In the genomic region with DNA sequence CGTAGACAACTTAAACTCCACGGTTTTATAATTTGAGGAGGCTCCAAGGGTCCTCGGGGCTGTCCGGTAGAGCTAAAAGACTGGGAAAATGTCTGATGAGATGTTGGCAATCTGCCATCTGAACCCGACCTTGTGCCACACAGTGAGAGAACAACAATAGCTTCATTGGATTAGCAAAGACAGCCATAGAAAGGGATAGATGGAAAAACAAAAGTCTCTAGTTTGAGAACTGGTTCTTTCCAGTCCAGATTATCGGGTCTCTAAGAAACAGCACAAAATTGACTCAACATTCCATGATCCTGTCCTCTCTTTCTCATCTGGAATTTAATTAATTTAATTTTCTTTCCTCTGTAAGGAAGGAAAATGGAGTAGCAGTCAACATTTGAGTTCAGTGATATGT, we compare ENCODE assay signal across 20 cellular contexts. TPM values are rescaled to one million over a fixed set of nuclear protein-coding genes. Genes with fewer than 3 reads are reported as not detected.
"Had no signal": no experiment of that assay in that cellular context is flagged by ENCODE, and none has a peak within 500 bp of the region (broad histone marks: within the 10 kb centered on the region; RNA-seq: fewer than 3 reads in every experiment).

No MANE protein-coding gene starts in this region.

- ATAC-seq: body of pancreas; left lobe of liver; psoas muscle; right cardiac atrium; stimulated activated naive CD8-positive, alpha-beta T cell treated with anti-CD3 and anti-CD28 coated beads, Interleukin-15, Interleukin-2, amounts not matched to agents 100 U/mL and 50 U/mL, for 24 hours had no signal

- H3K27me3 Mint-ChIP-seq: activated naive CD8-positive, alpha-beta T cell treated with anti-CD3 and anti-CD28 coated beads for 36 hours; central memory CD8-positive, alpha-beta T cell had no signal

- H3K9me3 Mint-ChIP-seq: central memory CD8-positive, alpha-beta T cell had no signal

- H3K4me1 Mint-ChIP-seq: mesothelial cell of epicardium had no signal

- H3K27ac Mint-ChIP-seq: activated naive CD8-positive, alpha-beta T cell treated with anti-CD3 and anti-CD28 coated beads for 36 hours; mesothelial cell of epicardium had no signal

- H3K4me3 Mint-ChIP-seq: activated naive CD8-positive, alpha-beta T cell treated with anti-CD3 and anti-CD28 coated beads for 36 hours; central memory CD8-positive, alpha-beta T cell; mesothelial cell of epicardium had no signal

- DNase-seq: activated CD4-positive, alpha-beta T cell treated with anti-CD3 and anti-CD28 coated beads, Interleukin-2, amount 50 U/mL, for 48 hours; activated CD4-positive, CD25-positive, alpha-beta regulatory T cell treated with anti-CD3 and anti-CD28 coated beads, Interleukin-2, amount 50 U/mL, for 72 hours; activated gamma-delta T cell treated with Interleukin-2 at 50 U/mL for 16 hours; activated naive CD8-positive, alpha-beta T cell treated with anti-CD3 and anti-CD28 coated beads for 36 hours; body of pancreas; colonic mucosa; erythroblast; foreskin melanocyte; kidney; psoas muscle; right cardiac atrium; stimulated activated naive CD8-positive, alpha-beta T cell treated with anti-CD3 and anti-CD28 coated beads, Interleukin-15, Interleukin-2, amounts not matched to agents 100 U/mL and 50 U/mL, for 24 hours; trophoblast cell had no signal

- H3K36me3 Mint-ChIP-seq: mesothelial cell of epicardium had no signal

RNA-seq across cellular contexts. Expression of a gene that starts 31.6 kb away (rescaled TPM):
- total RNA-seq: body of pancreas, mesothelial cell of epicardium, osteocyte, skeletal muscle tissue, temporal lobe had no signal
- polyA plus RNA-seq: neural cell, psoas muscle, right cardiac atrium had no signal
